Comparison of ENCODE assay signal across 20 cellular contexts in genomic region chr15:40498418-40498817, GRCh38. TPM values are rescaled to one million over a fixed set of nuclear protein-coding genes. Genes with fewer than 3 reads are reported as not detected.
A peak's percentile ranks its signal among the peaks of the same experiment; 100 is the strongest.
DNase-seq lines count a peak whose midpoint lies in the region; ATAC-seq and TF ChIP-seq lines count a peak whose summit lies in the region.
"Had no signal": no experiment of that assay in that cellular context is flagged by ENCODE, and none has a peak within 500 bp of the region (broad histone marks: within the 10 kb centered on the region; RNA-seq: fewer than 3 reads in every experiment).

No MANE protein-coding gene starts in this region.

- H3K79me2 ChIP-seq in smooth muscle cell (ENCODE audit: low read depth): no peaks in the 10 kb centered on the region

- TF ChIP-seq CTCF in AG04449 (IDR thresholded peaks at IDR 0.05; ENCODE audit: insufficient read depth, low read length, missing control alignments) (no peak), fibroblast of mammary gland (conservative IDR thresholded peaks at IDR 0.05; ENCODE audit: control insufficient read depth, insufficient read depth, low read depth, low read length) (no peak), smooth muscle cell (IDR thresholded peaks at IDR 0.05; ENCODE audit: borderline replicate concordance, insufficient read depth, poor library complexity, severe bottlenecking) (no peak)

- no peaks in the 10 kb centered on the region for H3K9me3 ChIP-seq in smooth muscle cell (replicated peaks; ENCODE audit: low read depth)

- H3K4me3 ChIP-seq in AG04449 (ENCODE audit: low read depth, low read length) (no peak overlapping the region), fibroblast of mammary gland (ENCODE audit: control insufficient read depth, low read depth, low read length) (no peak overlapping the region), smooth muscle cell (no peak overlapping the region)
- H3K4me3 ChIP-seq: coronary artery had no signal

- DNase-seq in AG04449 (ENCODE audit: low read depth, low spot score): peak; percentile 29
- DNase-seq in HCEC 1CT: peak; percentile 90
- peak; percentile 25 for DNase-seq in RPMI7951 (ENCODE audit: low read depth)
- DNase-seq in fibroblast of mammary gland (ENCODE audit: low read depth): peak; percentile 83
- DNase-seq in Ammon's horn (ENCODE audit: low spot score): no peak
- DNase-seq in smooth muscle cell (lab: John Stamatoyannopoulos, UW; ENCODE audit: unreplicated experiment): no peak
- DNase-seq: ACHN; activated CD8-positive, alpha-beta T cell treated with anti-CD3 and anti-CD28 coated beads, Interleukin-2, amount 10 ng/mL, durations not matched to agents 7 days and 5 days; activated naive CD4-positive, alpha-beta T cell treated with anti-CD3 and anti-CD28 coated beads for 36 hours; activated T-cell treated with anti-CD3 and anti-CD28 coated beads, Interleukin-2, amount 50 U/mL, for 24 hours; CD8-positive, alpha-beta memory T cell; NCI-H1417 treated with DMSO at 0.1 percent for 48 hours; OCI-M1; posterior cingulate gyrus; stimulated activated CD4-positive, alpha-beta T cell treated with anti-CD3 and anti-CD28 coated beads, Interleukin-2, amount 100 ng/mL, for 48 hours; T-helper 2 cell had no signal

- no peak overlapping the region for H2AFZ ChIP-seq in smooth muscle cell (ENCODE audit: low read depth)

- H3K36me3 ChIP-seq in smooth muscle cell (ENCODE audit: low read depth): no peaks in the 10 kb centered on the region

- 84% methylated on average over 5 of the region's 5 CpGs for WGBS in smooth muscle cell (ENCODE audit: low lambda C conversion rate)

- no peaks in the 10 kb centered on the region for H3F3A ChIP-seq in smooth muscle cell (ENCODE audit: low read depth)

- no peaks in the 10 kb centered on the region for H3K4me1 ChIP-seq in smooth muscle cell (ENCODE audit: low read depth)

- no peak overlapping the region for H3K4me2 ChIP-seq in smooth muscle cell

- CTCF ChIA-PET in AG04449 (lab: Yijun Ruan, JAX): interaction anchor here (1.1 to 3.1 kb wide), 2 partner anchors 8 to 20 kb away, joined by 3 to 14 read pairs; no protein-coding TSS in a partner anchor

- ATAC-seq in HG02970 (IDR thresholded peaks at IDR 0.05; ENCODE audit: low FRiP score, unreplicated experiment) (no peak), GM19035 (IDR thresholded peaks at IDR 0.05; ENCODE audit: unreplicated experiment) (no peak)
- ATAC-seq: activated CD8-positive, alpha-beta T cell treated with anti-CD3 and anti-CD28 coated beads, Interleukin-2, amount 10 ng/mL, durations not matched to agents 7 days and 5 days; WTC11 had no signal

- peaks cover 8% of the 10 kb centered on the region for H3K27me3 ChIP-seq in smooth muscle cell (ENCODE audit: low read depth)

- H3K27ac ChIP-seq in smooth muscle cell (ENCODE audit: low read depth): no peak overlapping the region
- H3K27ac ChIP-seq: coronary artery had no signal

- no peak overlapping the region for H3K9ac ChIP-seq in smooth muscle cell (ENCODE audit: low read depth)

- POLR2A ChIA-PET in AG04449 (lab: Yijun Ruan, JAX): no interaction called here

- H4K20me1 ChIP-seq in smooth muscle cell (ENCODE audit: low read depth): no peaks in the 10 kb centered on the region

RNA-seq across cellular contexts. Expression of gene CHST14, which starts 27.6 kb away (rescaled TPM):
- 27.1 and 29.3 TPM in 2 replicates for total RNA-seq in RPMI7951 (2014; rRNA removed; shearing (Covaris generic))
- 19.1 and 20.5 TPM in 2 replicates for total RNA-seq in smooth muscle cell
- polyA plus RNA-seq in smooth muscle cell: 23.7 and 24.6 TPM in 2 replicates

RNA-seq across cellular contexts. Expression of gene BAHD1, which starts 57.7 kb away (rescaled TPM):
- 7.6 and 11.5 TPM in 2 replicates for total RNA-seq in RPMI7951 (2014; rRNA removed; shearing (Covaris generic))
- 7.9 and 8.4 TPM in 2 replicates for total RNA-seq in smooth muscle cell
- 11.1 and 13.4 TPM in 2 replicates for polyA plus RNA-seq in smooth muscle cell

Comparison
In these comparisons a context has a peak if more than half of its experiments do, and no peak if none do; other contexts are left out.
1. DNase-seq: peak in AG04449 (single experiment), HCEC 1CT (single experiment), RPMI7951 (single experiment) and fibroblast of mammary gland (single experiment); none in Ammon's horn (single experiment) and smooth muscle cell (single experiment).